Comparison of ENCODE assay signal across 8 cellular contexts in genomic region chr14:80954771-80955299, GRCh38. TPM values are rescaled to one million over a fixed set of nuclear protein-coding genes. Genes with fewer than 3 reads are reported as not detected.
DNase-seq lines count a peak whose midpoint lies in the region; ATAC-seq and TF ChIP-seq lines count a peak whose summit lies in the region.

No MANE protein-coding gene starts in this region.

- H3K36me3 ChIP-seq in CD8-positive, alpha-beta T cell (ENCODE audit: insufficient read depth, low read length) = no peaks in the 10 kb centered on the region

- peak; percentile 52 to 82 (median 72) for DNase-seq in CD8-positive, alpha-beta T cell
- DNase-seq in HEK293T (ENCODE audit: extremely low spot score) = peak; percentile 83
- peak; percentile 83 for DNase-seq in NCI-H2196 (lab: John Stamatoyannopoulos, UW; ENCODE audit: unreplicated experiment)
- peak; percentile 58 to 67 for DNase-seq in activated CD4-positive, alpha-beta T cell treated with anti-CD3 and anti-CD28 coated beads for 24 hours (ENCODE audit: low read depth in 2 of 2)
- peak; percentile 78 for DNase-seq in choroid plexus epithelial cell (ENCODE audit: low read depth)
- DNase-seq in kidney glomerular epithelial cell (lab: John Stamatoyannopoulos, UW) = peak; percentile 76
- peak; percentile 58 to 73 (median 70) for DNase-seq in stimulated activated CD4-positive, alpha-beta T cell treated with anti-CD3 and anti-CD28 coated beads, Interleukin-12 subunit alpha, Interleukin-12 subunit beta, amount 100 ng/mL, for 48 hours (ENCODE audit: low read depth in 2 of 3, low spot score in 1 of 3)

- H3K27ac Mint-ChIP-seq in CD8-positive, alpha-beta T cell = no peak overlapping the region

- H3K4me3 Mint-ChIP-seq in CD8-positive, alpha-beta T cell = peak overlapping the region; percentile 87

- no peaks in the 10 kb centered on the region for H3K9me3 ChIP-seq in CD8-positive, alpha-beta T cell (ENCODE audit: low read length)

- H3K27ac ChIP-seq in CD8-positive, alpha-beta T cell (ENCODE audit: low read depth, low read length) = no peak overlapping the region

- H3K9me3 Mint-ChIP-seq in CD8-positive, alpha-beta T cell = no peaks in the 10 kb centered on the region

- TF ChIP-seq CTCF in CD8-positive, alpha-beta T cell (IDR thresholded peaks at IDR 0.05) = peak; percentile 73
- peak; percentile 84 for TF ChIP-seq CTCF in choroid plexus epithelial cell (conservative IDR thresholded peaks at IDR 0.05; ENCODE audit: low read depth, low read length)

- no peaks in the 10 kb centered on the region for H3K27me3 Mint-ChIP-seq in CD8-positive, alpha-beta T cell (ENCODE audit: low read depth)

- no peaks in the 10 kb centered on the region for H3K36me3 Mint-ChIP-seq in CD8-positive, alpha-beta T cell

- CTCF ChIA-PET in CD8-positive, alpha-beta T cell (lab: Charles Lee) = interaction anchor here (1.0 to 11.2 kb wide), 10 partner anchors 9 to 42 kb away, joined by 3 to 210 read pairs (median 4); partner anchors contain the start of gene CEP128
- CTCF ChIA-PET in HEK293T (lab: Yijun Ruan, JAX) = interaction anchor here (0.6 to 2.2 kb wide), 4 partner anchors 19 to 510 kb away, joined by 3 to 14 read pairs (median 4); no protein-coding TSS in a partner anchor

- intact Hi-C loops in CD8-positive, alpha-beta T cell (cut with DNase I, micrococcal nuclease) = loop anchor here (1.0 to 5.0 kb wide), 10 partner anchors 32 to 577 kb away; partner anchors contain the start of gene SEL1L (in 1 of the 2)

- POLR2A ChIA-PET in CD8-positive, alpha-beta T cell (lab: Charles Lee) = interaction anchor here (0.9 kb wide), 1 partner anchor 32 kb away, joined by 5 read pairs; no protein-coding TSS in a partner anchor
- POLR2A ChIA-PET in HEK293T (lab: Yijun Ruan, JAX) = interaction anchor here (1.3 kb wide), 1 partner anchor 33 kb away, joined by 3 read pairs; no protein-coding TSS in a partner anchor

- H3K4me3 ChIP-seq in CD8-positive, alpha-beta T cell (ENCODE audit: low read depth, low read length) = peak overlapping the region; percentile 60
- H3K4me3 ChIP-seq in choroid plexus epithelial cell (ENCODE audit: low read depth, low read length) = peak overlapping the region; percentile 61

- peak; percentile 67 for ATAC-seq in CD8-positive, alpha-beta T cell
- ATAC-seq in HG03565 (IDR thresholded peaks at IDR 0.05; ENCODE audit: unreplicated experiment) = no peak

- H3K4me1 Mint-ChIP-seq in CD8-positive, alpha-beta T cell (ENCODE audit: low read depth) = peaks cover 36% of the 10 kb centered on the region

- peaks cover 6% of the 10 kb centered on the region for H3K4me1 ChIP-seq in CD8-positive, alpha-beta T cell (ENCODE audit: insufficient read depth, low read length)

- H3K27me3 ChIP-seq in CD8-positive, alpha-beta T cell (ENCODE audit: insufficient read depth, low read length) = no peaks in the 10 kb centered on the region

TF ChIP-seq in HEK293T, 16 proteins besides CTCF, POLR2A, EP300 and RAD21:
- TF ChIP-seq L3MBTL2 (conservative IDR thresholded peaks at IDR 0.05) (peak; percentile 67), BHLHE40 (IDR thresholded peaks at IDR 0.05; ENCODE audit: borderline replicate concordance) (no peak), SUZ12 (IDR thresholded peaks at IDR 0.05) (no peak)

RNA-seq across cellular contexts. Expression of gene TSHR, which starts 0.6 kb away (rescaled TPM):
- total RNA-seq in CD8-positive, alpha-beta T cell = not detected

RNA-seq across cellular contexts. Expression of gene CEP128, which starts 13.3 kb away (rescaled TPM):
- 1 to 10 TPM; 7.6 to 9.8 TPM for total RNA-seq in CD8-positive, alpha-beta T cell
